In genomic region chr5:98621821-98622220, GRCh38 we compare ENCODE assay signal across 24 cellular contexts.
"Had no signal": no experiment of that assay in that cellular context is flagged by ENCODE, and none has a peak within 500 bp of the region (broad histone marks: within the 10 kb centered on the region; RNA-seq: fewer than 3 reads in every experiment).

No MANE protein-coding gene starts in this region.

- H3K4me1 ChIP-seq: neural progenitor cell, parathyroid adenoma, psoas muscle, right lobe of liver, sigmoid colon, thyroid gland, transverse colon, upper lobe of right lung, uterus had no signal

- H3K4me3 ChIP-seq: neural progenitor cell, ovary, psoas muscle, right lobe of liver, sigmoid colon, stomach, thoracic aorta, thyroid gland, transverse colon, upper lobe of right lung, uterus had no signal

- H3K9me3 ChIP-seq: ovary, psoas muscle, right lobe of liver, sigmoid colon, stomach, thoracic aorta, thyroid gland, transverse colon, upper lobe of right lung, uterus had no signal

- H3K36me3 ChIP-seq: neural progenitor cell, ovary, right lobe of liver, sigmoid colon, stomach, thoracic aorta, thyroid gland, transverse colon, upper lobe of right lung, uterus had no signal

- H3K27me3 ChIP-seq: neural progenitor cell, ovary, right lobe of liver, sigmoid colon, stomach, thyroid gland, transverse colon, upper lobe of right lung, uterus had no signal

- H3K27ac ChIP-seq: neural progenitor cell, ovary, parathyroid adenoma, psoas muscle, right lobe of liver, sigmoid colon, stomach, thoracic aorta, thyroid gland, transverse colon, upper lobe of right lung, uterus had no signal

- ATAC-seq: naive thymus-derived CD4-positive, alpha-beta T cell; natural killer cell; psoas muscle; right lobe of liver; stimulated activated effector memory CD8-positive, alpha-beta T cell treated with anti-CD3 and anti-CD28 coated beads, Interleukin-12 subunit alpha, Interleukin-12 subunit beta, amount 100 ng/mL, for 72 hours; stimulated activated naive B cell treated with anti-CD40 and anti-IgM and Interleukin-4, amounts not matched to agents 10 μg/mL and 1 μg/mL and 100 μg/mL, for 72 hours; upper lobe of right lung had no signal

- DNase-seq: naive thymus-derived CD4-positive, alpha-beta T cell; natural killer cell; occipital lobe; ovary; posterior cingulate gyrus; psoas muscle; right lobe of liver; sigmoid colon; small intestine; stimulated activated CD4-positive, alpha-beta T cell treated with anti-CD3 and anti-CD28 coated beads, Interleukin-15, amount 100 ng/mL, for 24 hours; stimulated activated CD4-positive, alpha-beta T cell treated with anti-CD3 and anti-CD28 coated beads, Interleukin-2, amount 100 ng/mL, for 24 hours; stimulated activated CD4-positive, alpha-beta T cell treated with anti-CD3 and anti-CD28 coated beads, Interleukin-2, amount 100 ng/mL, for 48 hours; stimulated activated CD4-positive, alpha-beta T cell treated with anti-CD3 and anti-CD28 coated beads, Interleukin-4, amount 100 ng/mL, for 24 hours; stimulated activated naive B cell treated with anti-CD40 and anti-IgM and Interleukin-4, amounts not matched to agents 10 μg/mL and 1 μg/mL and 100 μg/mL, for 72 hours; stimulated activated naive CD4-positive, alpha-beta T cell treated with Interleukin-2 at 50 U/mL for 16 hours; stomach; thyroid gland; transverse colon; upper lobe of right lung; uterus had no signal
